ENCODE assay signal across 11 cellular contexts in the genomic region with DNA sequence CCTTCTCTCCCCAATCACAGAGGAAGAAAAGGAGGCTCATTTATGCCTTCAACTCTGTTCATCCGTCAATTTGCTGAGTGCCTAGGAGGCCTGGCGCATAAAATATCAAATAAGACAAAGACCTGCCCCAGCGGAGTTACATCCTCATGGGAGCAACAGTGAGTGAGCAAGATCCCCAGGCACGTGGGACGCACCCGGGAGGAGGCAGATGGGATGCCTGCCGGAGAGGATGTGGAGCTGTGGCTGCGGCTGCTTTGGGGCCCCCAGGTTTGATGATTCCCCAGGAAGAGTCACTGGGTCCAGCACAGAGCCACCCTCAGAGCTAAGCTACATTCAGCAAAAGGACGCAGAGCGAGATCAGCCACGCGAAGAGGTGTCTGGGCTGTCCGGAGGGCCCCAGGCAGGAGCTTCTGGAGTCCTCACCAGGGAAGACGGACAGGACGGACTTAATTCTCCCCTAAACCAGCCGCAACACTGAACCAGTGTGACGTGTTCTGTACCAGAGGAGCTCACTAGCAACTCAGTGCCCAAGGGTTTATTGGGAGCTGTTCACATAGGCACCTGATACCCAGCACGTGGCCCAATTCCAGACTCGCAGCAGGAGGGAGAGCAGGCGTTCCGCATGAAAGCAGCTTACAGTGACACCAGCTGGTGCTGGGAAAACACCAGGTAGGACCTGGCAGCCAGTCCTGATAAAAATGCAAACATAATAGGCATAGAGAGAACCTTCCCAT. TPM values are rescaled to one million over a fixed set of nuclear protein-coding genes. Genes with fewer than 3 reads are reported as not detected.
A peak's percentile ranks its signal among the peaks of the same experiment; 100 is the strongest.
DNase-seq lines count a peak whose midpoint lies in the region; ATAC-seq and TF ChIP-seq lines count a peak whose summit lies in the region.
"Had no signal": no experiment of that assay in that cellular context is flagged by ENCODE, and none has a peak within 500 bp of the region (broad histone marks: within the 10 kb centered on the region; RNA-seq: fewer than 3 reads in every experiment).

No MANE protein-coding gene starts in this region.

- peaks cover 14% of the 10 kb centered on the region for H3K4me1 Mint-ChIP-seq in mesothelial cell of epicardium

- H3K27ac ChIP-seq in RWPE2 (ENCODE audit: poor library complexity, severe bottlenecking) (no peak overlapping the region), ascending aorta (no peak overlapping the region)

- H3K4me3 ChIP-seq in RWPE2 (ENCODE audit: severe bottlenecking): no peak overlapping the region
- no peak overlapping the region for H3K4me3 ChIP-seq in ascending aorta

- no peaks in the 10 kb centered on the region for H3K36me3 Mint-ChIP-seq in mesothelial cell of epicardium

- intact Hi-C loops in ascending aorta (cut with DNase I): no loop called here

- DNase-seq in DMS 273 treated with DMSO at 0.1 percent for 48 hours (lab: John Stamatoyannopoulos, UW): peak; percentile 88
- peak; percentile 96 for DNase-seq in NCI-H146 (lab: John Stamatoyannopoulos, UW)
- no peak for DNase-seq in RWPE2 (ENCODE audit: low spot score)
- no peak for DNase-seq in mesothelial cell of epicardium (ENCODE audit: low spot score in 2 of 2, unreplicated experiment in 2 of 2)
- DNase-seq in T-helper 9 cell: no peak
- no peak for DNase-seq in ascending aorta (ENCODE audit: low spot score in 2 of 2)
- DNase-seq: T-helper 17 cell had no signal

- H3K9me3 Mint-ChIP-seq in mesothelial cell of epicardium: no peaks in the 10 kb centered on the region

- H3K36me3 ChIP-seq in RWPE2 (ENCODE audit: low read depth): no peaks in the 10 kb centered on the region
- H3K36me3 ChIP-seq in ascending aorta: no peaks in the 10 kb centered on the region

- no peaks in the 10 kb centered on the region for H3K27me3 ChIP-seq in RWPE2 (ENCODE audit: insufficient read depth, poor library complexity, severe bottlenecking)
- no peaks in the 10 kb centered on the region for H3K27me3 ChIP-seq in ascending aorta

- ATAC-seq in RWPE2 (ENCODE audit: low read depth): 0 out of 3 replicates have a peak, but pooled peaks have one; percentile 15
- no peak for ATAC-seq in GM19324 (IDR thresholded peaks at IDR 0.05; ENCODE audit: low FRiP score, unreplicated experiment)
- no peak for ATAC-seq in HG02588 (IDR thresholded peaks at IDR 0.05; ENCODE audit: unreplicated experiment)

- H3K9me3 ChIP-seq in RWPE2 (ENCODE audit: severe bottlenecking): no peaks in the 10 kb centered on the region
- H3K9me3 ChIP-seq in ascending aorta: no peaks in the 10 kb centered on the region

- H3K27me3 Mint-ChIP-seq in mesothelial cell of epicardium (ENCODE audit: low read depth): peaks cover 3% of the 10 kb centered on the region

- no peak for TF ChIP-seq CTCF in RWPE2 (IDR thresholded peaks at IDR 0.05; ENCODE audit: poor library complexity, severe bottlenecking)
- TF ChIP-seq CTCF in mesothelial cell of epicardium (IDR thresholded peaks at IDR 0.05; ENCODE audit: unreplicated experiment): no peak
- no peak for TF ChIP-seq CTCF in ascending aorta (IDR thresholded peaks at IDR 0.05)

- H3K27ac Mint-ChIP-seq in mesothelial cell of epicardium: peak overlapping the region; percentile 19
- H3K27ac Mint-ChIP-seq: T-helper 17 cell had no signal

- H3K4me1 ChIP-seq in RWPE2 (ENCODE audit: insufficient read depth, poor library complexity, severe bottlenecking) (peaks cover 4% of the 10 kb centered on the region), ascending aorta (peaks cover 0 to 3% of the 10 kb centered on the region in 2 donors)

- H3K4me3 Mint-ChIP-seq in mesothelial cell of epicardium: no peak overlapping the region
- H3K4me3 Mint-ChIP-seq: T-helper 17 cell had no signal

RNA-seq across cellular contexts. Expression of a gene that starts 11.2 kb away (rescaled TPM):
- not detected in 3 replicates for total RNA-seq in mesothelial cell of epicardium
- not detected for total RNA-seq in ascending aorta
- total RNA-seq: dermis microvascular lymphatic vessel endothelial cell, posterior vena cava, T-helper 17 cell had no signal

RNA-seq across cellular contexts. Expression of a gene that starts 26.1 kb away (rescaled TPM):
- total RNA-seq in mesothelial cell of epicardium: 41.2 to 44.9 TPM (median 43.6 TPM) in 3 replicates
- total RNA-seq in ascending aorta: 23.4 TPM

RNA-seq across cellular contexts. Expression of a gene that starts 55.8 kb away (rescaled TPM):
- total RNA-seq in mesothelial cell of epicardium: 64.7 to 70.0 TPM (median 69.4 TPM) in 3 replicates
- total RNA-seq in ascending aorta: 7.6 TPM

Comparison
In these comparisons a context has a peak if more than half of its experiments do, and no peak if none do; other contexts are left out.
1. DNase-seq: peak in DMS 273 treated with DMSO at 0.1 percent for 48 hours (single experiment) and NCI-H146 (single experiment); none in RWPE2 (single experiment), mesothelial cell of epicardium (0 of 2), T-helper 9 cell (single experiment) and ascending aorta (0 of 2).